In genomic region chr18:56651771-56652092, GRCh38 we compare ENCODE assay signal across 8 cellular contexts. TPM values are rescaled to one million over a fixed set of nuclear protein-coding genes. Genes with fewer than 3 reads are reported as not detected.
DNase-seq lines count a peak whose midpoint lies in the region; TF ChIP-seq lines count a peak whose summit lies in the region.

No MANE protein-coding gene starts in this region.

- peak; percentile 32 for DNase-seq in G401 (ENCODE audit: low spot score)
- DNase-seq in SK-N-MC (ENCODE audit: low read depth, low spot score): no peak
- no peak for DNase-seq in fibroblast of mammary gland (ENCODE audit: low read depth)
- no peak for DNase-seq in NCI-H2227 treated with DMSO at 0.1 percent for 48 hours (lab: John Stamatoyannopoulos, UW)
- no peak for DNase-seq in middle frontal gyrus (ENCODE audit: extremely low spot score, low spot score)
- no peak for DNase-seq in mesenteric fat pad (ENCODE audit: low spot score)
- DNase-seq in erythroblast (lab: John Stamatoyannopoulos, UW): no peak

- H3K4me3 ChIP-seq in SK-N-MC: peak overlapping the region; percentile 87
- H3K4me3 ChIP-seq in fibroblast of mammary gland (ENCODE audit: control insufficient read depth, low read depth, low read length): peak overlapping the region; percentile 93
- peak overlapping the region; percentile 99 for H3K4me3 ChIP-seq in rectal smooth muscle tissue (ENCODE audit: low read length)

- peak overlapping the region; percentile 83 for H3K9ac ChIP-seq in SK-N-MC (ENCODE audit: insufficient read length)
- H3K9ac ChIP-seq in rectal smooth muscle tissue (ENCODE audit: low read length): peak overlapping the region; percentile 63

- TF ChIP-seq CTCF in fibroblast of mammary gland (conservative IDR thresholded peaks at IDR 0.05; ENCODE audit: control insufficient read depth, insufficient read depth, low read depth, low read length): no peak

- no peaks in the 10 kb centered on the region for H3K27me3 ChIP-seq in rectal smooth muscle tissue (ENCODE audit: control insufficient read depth, insufficient read depth, low read length)

- no peaks in the 10 kb centered on the region for H3K9me3 ChIP-seq in SK-N-MC (ENCODE audit: low read depth, low read length)

- no peak overlapping the region for H3K27ac ChIP-seq in SK-N-MC
- peak overlapping the region; percentile 81 for H3K27ac ChIP-seq in rectal smooth muscle tissue (ENCODE audit: low read depth, low read length)

- no peaks in the 10 kb centered on the region for H3K36me3 ChIP-seq in SK-N-MC (ENCODE audit: insufficient read depth, low read length)
- peaks cover 2% of the 10 kb centered on the region for H3K36me3 ChIP-seq in rectal smooth muscle tissue (ENCODE audit: control insufficient read depth, insufficient read depth, low read length)

- TF ChIP-seq POLR2A in erythroblast (IDR thresholded peaks at IDR 0.05; ENCODE audit: low read length): no peak

- in situ Hi-C loops in G401 (cut with HindIII; ENCODE audit: low sequenced_read_pairs): no loop called here

- peaks cover 3% of the 10 kb centered on the region for H3K4me1 ChIP-seq in rectal smooth muscle tissue (ENCODE audit: control insufficient read depth, insufficient read depth, low read length)

RNA-seq across cellular contexts. Expression of gene WDR7, which starts 0.6 kb away (rescaled TPM):
- 13.7 and 19.7 TPM in 2 replicates for total RNA-seq in G401 (2014; rRNA removed; shearing (Covaris generic))
- total RNA-seq in mesenteric fat pad: 33.1 TPM

RNA-seq across cellular contexts. Expression of gene TXNL1, which starts 13.3 kb away (rescaled TPM):
- total RNA-seq in G401 (2014; rRNA removed; shearing (Covaris generic)): 85.6 and 113 TPM in 2 replicates
- total RNA-seq in mesenteric fat pad: 55.2 TPM
